Comparison of ENCODE assay signal across 1 cellular context in the genomic region with DNA sequence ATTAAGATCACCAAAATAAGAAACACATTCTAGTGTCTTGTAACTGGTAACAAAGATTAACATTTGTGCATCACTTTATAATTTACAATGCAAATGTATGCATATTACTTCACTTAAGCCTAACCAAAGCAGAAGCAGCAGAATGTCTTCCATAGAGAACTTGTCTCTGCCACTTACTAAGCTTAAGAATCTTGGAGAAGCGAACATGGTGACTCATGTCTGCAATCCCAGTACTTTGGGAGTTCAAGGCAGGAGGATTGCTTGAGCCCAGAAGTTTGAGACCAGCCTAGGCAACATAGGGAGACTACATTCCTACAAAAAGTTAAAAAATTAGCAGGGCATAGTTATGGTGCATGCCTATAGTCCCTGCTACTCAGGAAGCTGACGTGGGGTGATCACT.
TF ChIP-seq lines count a peak whose summit lies in the region.

No MANE protein-coding gene starts in this region.

TF ChIP-seq in endothelial cell of umbilical vein, 7 proteins besides CTCF, POLR2A, EP300 and RAD21:
- TF ChIP-seq FOS (IDR thresholded peaks at IDR 0.05; ENCODE audit: borderline replicate concordance, insufficient read depth, low read length) (peak; percentile 10), EZH2 (IDR thresholded peaks at IDR 0.05; ENCODE audit: borderline replicate concordance, low read depth, low read length, severe bottlenecking) (no peak), JUN (IDR thresholded peaks at IDR 0.05; ENCODE audit: borderline replicate concordance, insufficient read depth, insufficient read length, low read depth) (peak; percentile 13)
